Comparison of ENCODE assay signal across 13 cellular contexts in genomic region chr3:40178012-40178594, GRCh38.
A peak's percentile ranks its signal among the peaks of the same experiment; 100 is the strongest.
DNase-seq lines count a peak whose midpoint lies in the region; ATAC-seq and TF ChIP-seq lines count a peak whose summit lies in the region.
"Had no signal": no experiment of that assay in that cellular context is flagged by ENCODE, and none has a peak within 500 bp of the region (broad histone marks: within the 10 kb centered on the region; RNA-seq: fewer than 3 reads in every experiment).

No MANE protein-coding gene starts in this region.

- H3K4me1 ChIP-seq in trophoblast cell (ENCODE audit: control insufficient read depth in 1 of 2, insufficient read depth in 2 of 2, low read length in 2 of 2) (no peaks in the 10 kb centered on the region), SJCRH30 (no peaks in the 10 kb centered on the region), BE2C (no peaks in the 10 kb centered on the region)
- H3K4me1 ChIP-seq: BLaER1, SJSA1 had no signal

- H3K4ac ChIP-seq in trophoblast cell (ENCODE audit: low read depth, low read length): no peak overlapping the region

- H2BK120ac ChIP-seq in trophoblast cell (ENCODE audit: insufficient read depth, low read length, poor library complexity): no peak overlapping the region

- 0 out of 2 replicates have a peak overlapping the region, but pooled peaks have one; percentile 2 for H3K27ac Mint-ChIP-seq in WTC11
- H3K27ac Mint-ChIP-seq: CD4-positive, CD25-positive, alpha-beta regulatory T cell had no signal

- no peak overlapping the region for H2BK12ac ChIP-seq in trophoblast cell (ENCODE audit: low read length)

- H3K27me3 ChIP-seq in trophoblast cell (ENCODE audit: insufficient read depth, low read length) (no peaks in the 10 kb centered on the region), SJCRH30 (no peaks in the 10 kb centered on the region), BE2C (no peaks in the 10 kb centered on the region)
- H3K27me3 ChIP-seq: BLaER1, SJSA1 had no signal

- ATAC-seq in WTC11 (no peak), GM19351 (IDR thresholded peaks at IDR 0.05; ENCODE audit: unreplicated experiment) (no peak)

- H4K91ac ChIP-seq in trophoblast cell (ENCODE audit: low read depth, low read length): no peak overlapping the region

- H3K4me1 Mint-ChIP-seq in WTC11: peaks cover 4% of the 10 kb centered on the region; the same call in 1 of the 2 replicates
- H3K4me1 Mint-ChIP-seq: CD4-positive, CD25-positive, alpha-beta regulatory T cell had no signal

- H3K9me3 ChIP-seq in trophoblast cell (ENCODE audit: insufficient read depth, low read depth, low read length) (peaks cover 2% of the 10 kb centered on the region), SJCRH30 (replicated peaks) (no peaks in the 10 kb centered on the region), BE2C (no peaks in the 10 kb centered on the region)
- H3K9me3 ChIP-seq: BLaER1, SJSA1 had no signal

- H3K14ac ChIP-seq in trophoblast cell (ENCODE audit: low read length): no peak overlapping the region

- no peaks in the 10 kb centered on the region for H3K79me1 ChIP-seq in trophoblast cell (ENCODE audit: low read length)

- H3K36me3 ChIP-seq in trophoblast cell (ENCODE audit: control insufficient read depth in 1 of 2, insufficient read depth in 2 of 2, low read length in 2 of 2) (no peaks in the 10 kb centered on the region), SJCRH30 (no peaks in the 10 kb centered on the region), BE2C (no peaks in the 10 kb centered on the region)
- H3K36me3 ChIP-seq: BLaER1, SJSA1 had no signal

- H3K36me3 Mint-ChIP-seq in WTC11: no peaks in the 10 kb centered on the region
- H3K36me3 Mint-ChIP-seq: CD4-positive, CD25-positive, alpha-beta regulatory T cell had no signal

- H2AFZ ChIP-seq in trophoblast cell (ENCODE audit: insufficient read depth, low read length, poor library complexity): no peak overlapping the region
- H2AFZ ChIP-seq: PC-9 had no signal

- no peak overlapping the region for H3K4me2 ChIP-seq in trophoblast cell (ENCODE audit: low read length)
- H3K4me2 ChIP-seq: BLaER1, PC-9 had no signal

- no peak overlapping the region for H4K12ac ChIP-seq in trophoblast cell (ENCODE audit: low read depth, low read length)

- POLR2A ChIA-PET in WTC11 (lab: Charles Lee): no interaction called here

- DNase-seq in G401 (ENCODE audit: low spot score): peak; percentile 48
- no peak for DNase-seq in WTC11 (ENCODE audit: low spot score)
- DNase-seq in inferior parietal cortex (ENCODE audit: extremely low spot score): peak; percentile 36
- no peak for DNase-seq in trophoblast cell
- no peak for DNase-seq in SJCRH30
- no peak for DNase-seq in BE2C
- DNase-seq: NCI-H2081 treated with DMSO at 0.1 percent for 48 hours; NK-92 treated with Interleukin-12 subunit alpha and Interleukin-12 subunit beta, amount 100 ng/mL, for 24 hours had no signal

- TF ChIP-seq CTCF in WTC11 (IDR thresholded peaks at IDR 0.05) (no peak), BE2C (IDR thresholded peaks at IDR 0.05; ENCODE audit: low read depth, low read length) (no peak)

- no peak overlapping the region for H3K4me3 ChIP-seq in trophoblast cell (ENCODE audit: low read depth, low read length)
- no peak overlapping the region for H3K4me3 ChIP-seq in SJCRH30
- no peak overlapping the region for H3K4me3 ChIP-seq in BE2C (ENCODE audit: low read depth, low read length)
- H3K4me3 ChIP-seq: BLaER1, PC-9, SJSA1 had no signal

- no peak overlapping the region for H2AK5ac ChIP-seq in trophoblast cell (ENCODE audit: low read length)

- in situ Hi-C loops in G401 (cut with HindIII; ENCODE audit: low sequenced_read_pairs): no loop called here

- peaks cover 5% of the 10 kb centered on the region; the same call in 1 of the 2 replicates for H3K9me3 Mint-ChIP-seq in WTC11

- no peaks in the 10 kb centered on the region for H3K27me3 Mint-ChIP-seq in WTC11 (ENCODE audit: low read depth)
- H3K27me3 Mint-ChIP-seq: CD4-positive, CD25-positive, alpha-beta regulatory T cell had no signal

- H3K23ac ChIP-seq in trophoblast cell (ENCODE audit: low read length): no peak overlapping the region

- WGBS in trophoblast cell (ENCODE audit: extremely low coverage, insufficient coverage, insufficient read length): no CpG with 5 or more reads among the region's 6 CpGs

- no peak overlapping the region for H3K18ac ChIP-seq in trophoblast cell (ENCODE audit: low read length)

- CTCF ChIA-PET in WTC11 (lab: Charles Lee): interaction anchor here (0.6 to 2.1 kb wide), 9 partner anchors 15 to 710 kb away, joined by 3 to 17 read pairs (median 4); partner anchors contain the start of genes EIF1B and MOBP

- H3K4me3 Mint-ChIP-seq in WTC11: no peak overlapping the region
- H3K4me3 Mint-ChIP-seq: CD4-positive, CD25-positive, alpha-beta regulatory T cell had no signal

- peak overlapping the region; percentile 66 for H3K9ac ChIP-seq in trophoblast cell (ENCODE audit: low read length)
- H3K9ac ChIP-seq: BLaER1 had no signal

- H3K79me2 ChIP-seq in trophoblast cell (ENCODE audit: control insufficient read depth, insufficient read depth, low read length, poor library complexity): no peaks in the 10 kb centered on the region

- no peak overlapping the region for H4K8ac ChIP-seq in trophoblast cell (ENCODE audit: low read depth, low read length)

- no peak overlapping the region for H3K27ac ChIP-seq in trophoblast cell (ENCODE audit: low read depth, low read length)
- H3K27ac ChIP-seq in SJCRH30: no peak overlapping the region
- H3K27ac ChIP-seq: BLaER1, PC-9, SJSA1 had no signal

- no peak overlapping the region for H2BK5ac ChIP-seq in trophoblast cell (ENCODE audit: low read depth, low read length, poor library complexity)

TF ChIP-seq in WTC11, 78 proteins besides CTCF, POLR2A, EP300 and RAD21:
- TF ChIP-seq, protein P1, sequence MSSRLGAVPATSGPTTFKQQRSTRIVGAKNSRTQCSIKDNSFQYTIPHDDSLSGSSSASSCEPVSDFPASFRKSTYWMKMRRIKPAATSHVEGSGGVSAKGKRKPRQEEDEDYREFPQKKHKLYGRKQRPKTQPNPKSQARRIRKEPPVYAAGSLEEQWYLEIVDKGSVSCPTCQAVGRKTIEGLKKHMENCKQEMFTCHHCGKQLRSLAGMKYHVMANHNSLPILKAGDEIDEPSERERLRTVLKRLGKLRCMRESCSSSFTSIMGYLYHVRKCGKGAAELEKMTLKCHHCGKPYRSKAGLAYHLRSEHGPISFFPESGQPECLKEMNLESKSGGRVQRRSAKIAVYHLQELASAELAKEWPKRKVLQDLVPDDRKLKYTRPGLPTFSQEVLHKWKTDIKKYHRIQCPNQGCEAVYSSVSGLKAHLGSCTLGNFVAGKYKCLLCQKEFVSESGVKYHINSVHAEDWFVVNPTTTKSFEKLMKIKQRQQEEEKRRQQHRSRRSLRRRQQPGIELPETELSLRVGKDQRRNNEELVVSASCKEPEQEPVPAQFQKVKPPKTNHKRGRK (CRISPR knock-in tag; IDR thresholded peaks at IDR 0.05; ENCODE audit: borderline replicate concordance): no peak
- no peak for TF ChIP-seq ZNF121 (CRISPR knock-in tag; IDR thresholded peaks at IDR 0.05)

Comparison
In these comparisons a context has a peak if more than half of its experiments do, and no peak if none do; other contexts are left out.
1. DNase-seq: peak in G401 (single experiment) and inferior parietal cortex (single experiment); none in WTC11 (single experiment), trophoblast cell (0 of 2), SJCRH30 (0 of 2) and BE2C (single experiment).